Comparison of ENCODE assay signal across 8 cellular contexts in the genomic region with DNA sequence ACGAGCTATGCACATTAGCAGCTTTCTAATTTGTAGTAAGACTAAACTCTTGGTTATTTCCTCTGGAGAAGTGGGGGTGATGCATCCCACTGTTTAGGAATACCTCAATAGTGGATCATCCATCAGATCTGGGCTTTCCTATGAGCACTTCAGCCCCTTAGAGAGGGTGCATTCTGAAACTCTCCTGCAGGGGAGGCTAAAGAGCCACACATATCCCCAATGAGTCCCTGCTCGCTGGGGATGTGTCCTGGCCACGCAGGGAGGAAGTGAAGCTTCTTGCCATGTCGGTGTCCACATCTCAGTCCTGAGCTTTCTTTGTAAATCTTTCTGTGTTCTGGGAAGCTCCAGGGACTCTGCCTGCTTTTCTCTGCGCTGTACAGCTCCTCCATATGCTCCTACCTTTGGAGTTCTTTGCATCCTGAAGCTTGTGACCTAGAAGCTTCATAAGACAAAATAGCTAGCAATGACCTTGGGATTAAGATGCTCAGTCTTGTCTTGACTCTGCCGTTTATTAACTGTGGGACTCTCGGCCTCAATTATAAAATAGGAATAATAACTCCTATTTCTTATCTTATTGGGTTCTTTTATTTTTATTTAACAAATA. TPM values are rescaled to one million over a fixed set of nuclear protein-coding genes. Genes with fewer than 3 reads are reported as not detected.
DNase-seq lines count a peak whose midpoint lies in the region; ATAC-seq and TF ChIP-seq lines count a peak whose summit lies in the region.

No MANE protein-coding gene starts in this region.

- no peaks in the 10 kb centered on the region for H3K36me3 Mint-ChIP-seq in activated T-helper 17 cell treated with anti-CD3 and anti-CD28 coated beads, Interleukin-2, amount 50 U/mL, for 72 hours (ENCODE audit: low read depth)

- in situ Hi-C loops in Caki2 (cut with HindIII; ENCODE audit: low pct_unique_long_range_greater_than_20kb, low sequenced_read_pairs), result loop anchor here (10.0 kb wide), 1 partner anchor 355 kb away; the partner anchor contains the start of gene SST

- no peaks in the 10 kb centered on the region for H3K9me3 Mint-ChIP-seq in activated T-helper 17 cell treated with anti-CD3 and anti-CD28 coated beads, Interleukin-2, amount 50 U/mL, for 72 hours

- H3K9me3 ChIP-seq in osteoblast (ENCODE audit: low read depth, low read length) (no peaks in the 10 kb centered on the region), vagina (no peaks in the 10 kb centered on the region)

- H3K4me3 Mint-ChIP-seq in activated T-helper 17 cell treated with anti-CD3 and anti-CD28 coated beads, Interleukin-2, amount 50 U/mL, for 72 hours, result no peak overlapping the region

- H3K27ac Mint-ChIP-seq in activated T-helper 17 cell treated with anti-CD3 and anti-CD28 coated beads, Interleukin-2, amount 50 U/mL, for 72 hours, result no peak overlapping the region

- TF ChIP-seq CTCF in osteoblast (IDR thresholded peaks at IDR 0.05; ENCODE audit: extremely low read depth, low read depth, low read length) (peak; percentile 97), vagina (IDR thresholded peaks at IDR 0.05) (peak; percentile 56 to 87 (median 63))

- H3K27ac ChIP-seq in osteoblast (ENCODE audit: low read depth, low read length) (no peak overlapping the region), vagina (no peak overlapping the region)

- DNase-seq in Caki2 (ENCODE audit: low read depth) (peak; percentile 77), OCI-M2 (lab: John Stamatoyannopoulos, UW; ENCODE audit: unreplicated experiment) (peak; percentile 70), foreskin melanocyte (peak; percentile 76), osteoblast (ENCODE audit: insufficient read length, low spot score, missing footprints) (no peak), vagina (ENCODE audit: extremely low spot score in 2 of 2) (peak in 1 of 2 donors; percentile 25)

- H3K79me2 ChIP-seq in osteoblast (ENCODE audit: insufficient read depth, low read length), result no peaks in the 10 kb centered on the region

- H3K27me3 ChIP-seq in osteoblast (ENCODE audit: insufficient read depth, low read length), result peaks cover 4% of the 10 kb centered on the region
- H3K27me3 ChIP-seq in vagina, result no peaks in the 10 kb centered on the region

- H3K4me1 Mint-ChIP-seq in activated T-helper 17 cell treated with anti-CD3 and anti-CD28 coated beads, Interleukin-2, amount 50 U/mL, for 72 hours, result no peaks in the 10 kb centered on the region

- H3K4me1 ChIP-seq in osteoblast (ENCODE audit: insufficient read depth, low read length), result peaks cover 8% of the 10 kb centered on the region
- peaks cover 9% of the 10 kb centered on the region for H3K4me1 ChIP-seq in vagina

- no peak for TF ChIP-seq POLR2A in vagina (IDR thresholded peaks at IDR 0.05)

- peaks cover 34% of the 10 kb centered on the region for H3K27me3 Mint-ChIP-seq in activated T-helper 17 cell treated with anti-CD3 and anti-CD28 coated beads, Interleukin-2, amount 50 U/mL, for 72 hours

- peak overlapping the region; percentile 68 for H3K4me3 ChIP-seq in osteoblast (ENCODE audit: insufficient read depth, low read length)
- H3K4me3 ChIP-seq in vagina, result peak overlapping the region in 1 of 2 donors; percentile 41

- intact Hi-C loops in vagina (cut with DNase I), result loop anchor here (5.0 to 10.0 kb wide), 2 partner anchors 95 to 358 kb away; no protein-coding TSS in a partner anchor

- peak overlapping the region; percentile 90 for H2AFZ ChIP-seq in osteoblast (ENCODE audit: low read length)

- ATAC-seq in GM19328 (IDR thresholded peaks at IDR 0.05; ENCODE audit: unreplicated experiment) (peak; percentile 63), HG03521 (IDR thresholded peaks at IDR 0.05; ENCODE audit: unreplicated experiment) (peak; percentile 77)
- ATAC-seq in activated T-helper 17 cell treated with anti-CD3 and anti-CD28 coated beads, Interleukin-2, amount 50 U/mL, for 72 hours (replicated peaks), result peak; percentile 76

- H3K4me2 ChIP-seq in osteoblast (ENCODE audit: insufficient read depth, low read length), result peak overlapping the region; percentile 92

- H3K36me3 ChIP-seq in osteoblast (ENCODE audit: insufficient read depth, low read length), result no peaks in the 10 kb centered on the region
- H3K36me3 ChIP-seq in vagina, result no peaks in the 10 kb centered on the region

- no peaks in the 10 kb centered on the region for H4K20me1 ChIP-seq in osteoblast (ENCODE audit: insufficient read depth, low read length)

RNA-seq across cellular contexts. Expression of gene MASP1, which starts 28.3 kb away (rescaled TPM):
- not detected in 2 replicates for total RNA-seq in Caki2 (2014; rRNA removed; shearing (Covaris generic); ENCODE audit: low replicate concordance)
- not detected for total RNA-seq in activated T-helper 17 cell treated with anti-CD3 and anti-CD28 coated beads, Interleukin-2, amount 50 U/mL, for 72 hours
- total RNA-seq in osteoblast, result 1.2 and 1.4 TPM in 2 replicates
- total RNA-seq in vagina, result 172 TPM

RNA-seq across cellular contexts. Expression of gene RTP4, which starts 48.4 kb away (rescaled TPM):
- total RNA-seq in Caki2 (2014; rRNA removed; shearing (Covaris generic); ENCODE audit: low replicate concordance), result not detected in 2 replicates
- total RNA-seq in activated T-helper 17 cell treated with anti-CD3 and anti-CD28 coated beads, Interleukin-2, amount 50 U/mL, for 72 hours, result 1 to 10 TPM in 1 of 2 donors, under 1 TPM in 1; 0.98 to 3.1 TPM
- total RNA-seq in osteoblast, result 2.7 and 4.0 TPM in 2 replicates
- 0.98 TPM for total RNA-seq in vagina

Comparison
In these comparisons a context has a peak if more than half of its experiments do, and no peak if none do; other contexts are left out.
1. RNA of gene MASP1, which starts 28.3 kb away (total RNA-seq): 172 TPM in vagina (single experiment); 1.2 to 1.4 TPM in osteoblast, not detected in Caki2 and not detected in activated T-helper 17 cell treated with anti-CD3 and anti-CD28 coated beads, Interleukin-2, amount 50 U/mL, for 72 hours; every median in the first group is over 10 times any median in the second.
2. Peak in every context shown above with its lines, with median percentiles within 50 percentile points of each other: ATAC-seq.